8 cellular contexts compared by ENCODE assay signal in the genomic region with DNA sequence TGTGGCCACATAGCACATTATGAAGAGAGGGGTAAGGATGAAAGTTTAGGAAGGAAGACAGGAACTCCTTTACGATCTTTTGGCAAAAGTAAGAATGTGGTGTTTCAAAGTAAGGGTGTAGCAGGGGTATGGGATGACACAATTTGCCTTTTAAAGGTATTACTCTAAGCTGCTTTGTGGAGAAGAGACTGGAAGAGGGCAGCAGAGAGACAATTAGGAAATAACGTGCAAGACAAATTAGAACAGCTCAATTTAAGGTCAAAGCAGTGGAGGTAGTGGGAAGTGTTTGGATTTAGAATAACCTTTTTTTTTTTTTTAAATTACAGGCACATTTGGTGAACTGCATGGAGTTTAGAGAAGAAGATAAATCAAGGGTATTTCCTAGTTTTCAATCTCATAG.
DNase-seq lines count a peak whose midpoint lies in the region; TF ChIP-seq lines count a peak whose summit lies in the region.

No MANE protein-coding gene starts in this region.

- H3K36me3 ChIP-seq in transverse colon (no peaks in the 10 kb centered on the region), MM.1S (replicated peaks; ENCODE audit: insufficient read depth, low read length) (no peaks in the 10 kb centered on the region)

- intact Hi-C loops in transverse colon (cut with DNase I; ENCODE audit: low total_unique reads): no loop called here

- H3K4me2 ChIP-seq in MM.1S (ENCODE audit: low read depth, low read length): no peak overlapping the region

- in situ Hi-C loops in transverse colon (cut with MboI; ENCODE audit: low pct_ligation_motif_present in 1 of 4, low pct_unique_long_range_greater_than_20kb in 1 of 4, low sequenced_read_pairs in 3 of 4): no loop called here

- H4K20me1 ChIP-seq in MM.1S (ENCODE audit: insufficient read depth, low read length): no peaks in the 10 kb centered on the region

- WGBS in transverse colon (ENCODE audit: low coverage in 1 of 2), 2 donors: 14 to 15% methylated on average over 2 of the region's 2 CpGs

- H3K9me2 ChIP-seq in MM.1S (replicated peaks; ENCODE audit: insufficient read depth, low read length): no peaks in the 10 kb centered on the region

- H3K4me1 ChIP-seq in transverse colon (no peaks in the 10 kb centered on the region), MM.1S (ENCODE audit: low read length) (no peaks in the 10 kb centered on the region)

- no peak for TF ChIP-seq EP300 in transverse colon (IDR thresholded peaks at IDR 0.05; ENCODE audit: low read depth)

- peak; percentile 25 for DNase-seq in NCI-H146 (lab: John Stamatoyannopoulos, UW)
- DNase-seq in NCI-H146 treated with DMSO at 0.1 percent for 48 hours (lab: John Stamatoyannopoulos, UW; ENCODE audit: unreplicated experiment): no peak
- DNase-seq in SHP77 treated with DMSO at 0.1 percent for 48 hours (lab: John Stamatoyannopoulos, UW): peak; percentile 25
- DNase-seq in fibroblast of villous mesenchyme (ENCODE audit: low read depth): peak; percentile 37
- no peak for DNase-seq in transverse colon
- no peak for DNase-seq in mesenteric fat pad (ENCODE audit: low spot score)
- DNase-seq in MM.1S: no peak
- no peak for DNase-seq in putamen (ENCODE audit: low spot score)

- H3F3A ChIP-seq in MM.1S (ENCODE audit: insufficient read depth, low read length): no peaks in the 10 kb centered on the region

- H3K4me3 ChIP-seq in fibroblast of villous mesenchyme (ENCODE audit: low read depth, low read length) (no peak overlapping the region), transverse colon (no peak overlapping the region), MM.1S (ENCODE audit: low read length) (no peak overlapping the region)

- H3K27ac ChIP-seq in transverse colon (no peak overlapping the region), MM.1S (ENCODE audit: low read length) (no peak overlapping the region)

- TF ChIP-seq CTCF in fibroblast of villous mesenchyme (IDR thresholded peaks at IDR 0.05; ENCODE audit: insufficient read depth, low read depth, low read length): peak; percentile 42
- peak in 4 of 5 experiments; percentile 24 to 38 (median 27) for TF ChIP-seq CTCF in transverse colon (IDR thresholded peaks at IDR 0.05)
- no peak for TF ChIP-seq CTCF in MM.1S (IDR thresholded peaks at IDR 0.05; ENCODE audit: low read length)

- H3K9me3 ChIP-seq in transverse colon (no peaks in the 10 kb centered on the region), MM.1S (replicated peaks; ENCODE audit: insufficient read depth, low read length) (no peaks in the 10 kb centered on the region)

- H3K79me2 ChIP-seq in MM.1S (ENCODE audit: low read length): no peaks in the 10 kb centered on the region

- TF ChIP-seq POLR2A in transverse colon (IDR thresholded peaks at IDR 0.05): no peak

- H2AFZ ChIP-seq in MM.1S (ENCODE audit: low read length): no peak overlapping the region

- no peak overlapping the region for H3K9ac ChIP-seq in MM.1S (ENCODE audit: low read length)

- H3K27me3 ChIP-seq in transverse colon (no peaks in the 10 kb centered on the region), MM.1S (replicated peaks; ENCODE audit: insufficient read depth, low read length) (no peaks in the 10 kb centered on the region)

Comparison
In these comparisons a context has a peak if more than half of its experiments do, and no peak if none do; other contexts are left out.
1. DNase-seq: peak in NCI-H146 (single experiment), SHP77 treated with DMSO at 0.1 percent for 48 hours (single experiment) and fibroblast of villous mesenchyme (single experiment); none in NCI-H146 treated with DMSO at 0.1 percent for 48 hours (single experiment), transverse colon (single experiment), mesenteric fat pad (single experiment), MM.1S (single experiment) and putamen (single experiment).